In the genomic region with DNA sequence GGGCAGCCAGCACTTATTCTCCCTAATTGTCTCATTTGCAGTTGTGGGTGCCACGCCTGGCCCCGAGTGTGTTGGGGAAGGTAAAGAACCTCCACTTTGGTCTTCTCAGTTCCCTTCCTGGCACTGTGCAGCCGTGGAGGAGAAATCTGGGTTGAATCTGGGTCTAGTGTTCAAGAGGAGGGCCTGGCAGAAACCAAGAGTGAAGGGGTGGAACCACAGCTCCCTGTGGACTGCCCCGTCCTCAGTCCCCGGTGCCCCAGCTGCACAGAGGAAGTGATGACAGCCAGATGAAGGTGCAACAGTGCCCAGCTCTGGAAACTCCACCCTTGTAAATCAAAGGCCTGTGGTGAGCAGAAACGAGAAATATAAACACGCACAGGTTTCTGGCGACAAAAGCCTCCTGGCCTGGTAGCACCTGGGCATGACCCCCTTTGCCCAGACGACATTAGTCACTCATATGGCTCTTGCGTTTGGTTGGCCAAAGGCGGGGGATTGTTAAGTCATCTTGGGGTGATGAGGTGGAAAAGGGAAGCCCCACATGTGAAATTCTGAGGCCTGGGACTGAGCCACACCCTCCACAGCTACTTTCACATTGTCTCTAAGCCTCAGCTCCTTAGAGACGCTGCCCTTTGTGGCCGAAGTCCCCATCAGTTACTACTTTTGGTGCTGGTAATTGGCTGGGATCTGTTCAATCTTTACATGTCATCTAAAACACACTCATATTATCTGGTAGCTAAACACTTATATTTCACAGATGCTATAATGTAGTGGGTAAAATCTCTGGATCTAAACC, we compare ENCODE assay signal across 8 cellular contexts. TPM values are rescaled to one million over a fixed set of nuclear protein-coding genes. Genes with fewer than 3 reads are reported as not detected.
DNase-seq lines count a peak whose midpoint lies in the region; ATAC-seq lines count a peak whose summit lies in the region.

No MANE protein-coding gene starts in this region.

- no peaks in the 10 kb centered on the region for H3K36me3 ChIP-seq in GM23248 (ENCODE audit: low read depth)

- peaks cover 89% of the 10 kb centered on the region for H3K4me1 Mint-ChIP-seq in activated T-cell treated with anti-CD3 and anti-CD28 coated beads, Interleukin-2, amount 50 U/mL, for 4 hours (ENCODE audit: low read depth)
- peaks cover 53 to 61% of the 10 kb centered on the region in 2 donors for H3K4me1 Mint-ChIP-seq in immature natural killer cell

- peaks cover 17% of the 10 kb centered on the region for H3K4me1 ChIP-seq in GM23248 (ENCODE audit: insufficient read depth)

- H3K9me3 ChIP-seq in GM23248 (ENCODE audit: low read depth) = no peaks in the 10 kb centered on the region

- peaks cover 6% of the 10 kb centered on the region for H3K36me3 Mint-ChIP-seq in activated T-cell treated with anti-CD3 and anti-CD28 coated beads, Interleukin-2, amount 50 U/mL, for 4 hours (ENCODE audit: insufficient read depth)
- peaks cover 0 to 7% (median 3%) of the 10 kb centered on the region in 3 donors for H3K36me3 Mint-ChIP-seq in immature natural killer cell

- WGBS in GM23248 (ENCODE audit: low coverage in 1 of 2, low lambda C conversion rate in 2 of 2, missing lambda C conversion rate in 2 of 2), 2 experiments = 39 to 44% methylated on average over 13 of the region's 13 CpGs

- H3K9ac ChIP-seq in GM23248 = peak overlapping the region; percentile 33

- H3K9me2 ChIP-seq in GM23248 (ENCODE audit: insufficient read depth) = no peaks in the 10 kb centered on the region

- no peaks in the 10 kb centered on the region for H3K27me3 Mint-ChIP-seq in activated T-cell treated with anti-CD3 and anti-CD28 coated beads, Interleukin-2, amount 50 U/mL, for 4 hours (ENCODE audit: low read depth)
- H3K27me3 Mint-ChIP-seq in immature natural killer cell (ENCODE audit: low read depth in 3 of 3) = peaks cover 2 to 11% (median 3%) of the 10 kb centered on the region in 3 donors

- peaks cover 63% of the 10 kb centered on the region for H3K79me2 ChIP-seq in GM23248 (ENCODE audit: insufficient read depth)

- peaks cover 35% of the 10 kb centered on the region for H3F3A ChIP-seq in GM23248 (ENCODE audit: insufficient read depth)

- H3K4me2 ChIP-seq in GM23248 (ENCODE audit: unreplicated experiment) = peak overlapping the region; percentile 26

- peak; percentile 67 for DNase-seq in GM23248
- DNase-seq in MV-4-11 (lab: John Stamatoyannopoulos, UW) = peak; percentile 79
- DNase-seq in activated T-cell treated with anti-CD3 and anti-CD28 coated beads, Interleukin-2, amount 50 U/mL, for 4 hours = peak; percentile 78
- peak; percentile 82 for DNase-seq in immature natural killer cell
- peak; percentile 68 to 74 for DNase-seq in stimulated activated CD8-positive, alpha-beta memory T cell treated with anti-CD3 and anti-CD28 coated beads, Interleukin-2, amount 100 ng/mL, for 1 hour (ENCODE audit: low read depth in 2 of 2)
- DNase-seq in NCI-H748 treated with DMSO at 0.1 percent for 48 hours (lab: John Stamatoyannopoulos, UW) = no peak
- DNase-seq in NCI-H187 (lab: John Stamatoyannopoulos, UW) = no peak

- in situ Hi-C loops in GM23248 (cut with MboI) = no loop called here

- H4K20me1 ChIP-seq in GM23248 (ENCODE audit: insufficient read depth) = no peaks in the 10 kb centered on the region

- H3K9me3 Mint-ChIP-seq in activated T-cell treated with anti-CD3 and anti-CD28 coated beads, Interleukin-2, amount 50 U/mL, for 4 hours = no peaks in the 10 kb centered on the region
- no peaks in the 10 kb centered on the region for H3K9me3 Mint-ChIP-seq in immature natural killer cell

- peak; percentile 69 for ATAC-seq in activated T-cell treated with anti-CD3 and anti-CD28 coated beads, Interleukin-2, amount 50 U/mL, for 4 hours

- no peak overlapping the region for H2AFZ ChIP-seq in GM23248

- H3K27ac Mint-ChIP-seq in immature natural killer cell = peak overlapping the region; percentile 89 to 95 (median 92)

- peak overlapping the region; percentile 69 for H3K27ac ChIP-seq in GM23248

- H3K27me3 ChIP-seq in GM23248 (replicated peaks; ENCODE audit: insufficient read depth) = no peaks in the 10 kb centered on the region

- H3K4me3 ChIP-seq in GM08714 (ENCODE audit: low read length) (peak overlapping the region; percentile 24; the same call in 1 of the 2 replicates), GM23248 (no peak overlapping the region)

- peak overlapping the region; percentile 80 for H3K4me3 Mint-ChIP-seq in activated T-cell treated with anti-CD3 and anti-CD28 coated beads, Interleukin-2, amount 50 U/mL, for 4 hours
- H3K4me3 Mint-ChIP-seq in immature natural killer cell = peak overlapping the region; percentile 59 to 83 (median 71)

RNA-seq across cellular contexts. Expression of gene ECE1, which starts 4.2 kb away (rescaled TPM):
- total RNA-seq in GM23248 (2014; rRNA removed; shearing (Covaris generic)) = 100 and 124 TPM in 2 replicates
- polyA plus RNA-seq in GM23248 (2016; fragmentation: Nextera tagmentation; extraction: Ambion mirVana) = 82.3 and 84.2 TPM in 2 replicates
- total RNA-seq in activated T-cell treated with anti-CD3 and anti-CD28 coated beads, Interleukin-2, amount 50 U/mL, for 4 hours = 100 to 1,000 TPM; 121 to 168 (median 149) TPM
- polyA plus RNA-seq in immature natural killer cell = 10 to 100 TPM in 1 of 3 donors, 1 to 10 TPM in 2; 3.3 to 24.7 (median 4.3) TPM

Comparison
In these comparisons a context has a peak if more than half of its experiments do, and no peak if none do; other contexts are left out.
1. DNase-seq: peak in GM23248 (single experiment), MV-4-11 (single experiment), activated T-cell treated with anti-CD3 and anti-CD28 coated beads, Interleukin-2, amount 50 U/mL, for 4 hours (single experiment), immature natural killer cell (3 of 3) and stimulated activated CD8-positive, alpha-beta memory T cell treated with anti-CD3 and anti-CD28 coated beads, Interleukin-2, amount 100 ng/mL, for 1 hour (2 of 2); none in NCI-H748 treated with DMSO at 0.1 percent for 48 hours (single experiment) and NCI-H187 (0 of 2).